Comparison of ENCODE assay signal across 2 cellular contexts in the genomic region with DNA sequence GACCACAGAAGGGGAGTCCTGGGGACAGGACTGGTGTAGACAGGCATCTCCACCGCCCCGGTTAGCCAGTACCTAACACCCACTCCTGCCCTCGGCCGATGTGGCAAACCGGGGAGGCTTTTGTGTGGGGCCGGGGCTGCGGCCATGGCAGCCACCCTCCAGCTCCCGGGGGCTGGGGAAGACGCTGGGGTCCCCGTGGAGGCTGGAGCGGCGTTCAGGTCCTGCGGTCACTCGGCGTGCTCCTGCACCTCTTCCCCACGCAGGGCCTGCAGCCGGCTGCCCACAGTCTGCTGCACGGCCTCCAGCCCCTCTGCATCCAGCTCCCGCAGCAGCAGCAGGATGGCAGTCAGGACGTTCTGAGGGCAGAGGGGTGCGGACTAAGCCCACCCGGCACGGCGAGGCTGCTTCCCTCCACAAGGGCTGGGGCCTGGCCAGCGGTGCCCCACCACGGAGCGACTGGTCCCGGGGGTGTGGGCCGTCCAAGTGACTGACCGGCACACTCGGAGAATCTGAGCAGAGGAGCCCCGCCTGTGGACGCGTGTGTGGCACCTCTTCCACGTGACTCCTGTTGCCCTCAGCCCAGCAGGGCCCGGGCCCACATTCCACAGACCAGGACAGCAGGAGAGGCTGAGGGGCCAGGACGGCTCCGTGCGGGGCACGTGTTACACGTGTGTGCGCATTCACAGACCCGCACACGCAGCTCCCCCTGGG.
TF ChIP-seq lines count a peak whose summit lies in the region.

No MANE protein-coding gene starts in this region.

TF ChIP-seq in SK-N-SH treated with all-trans-retinoic acid at 6 μM for 48 hours, 23 proteins besides CTCF, POLR2A, EP300 and RAD21:
- TF ChIP-seq ZNF8 (CRISPR knock-in tag; IDR thresholded peaks at IDR 0.05) (no peak), PPARA (CRISPR knock-in tag; IDR thresholded peaks at IDR 0.05; ENCODE audit: borderline replicate concordance) (no peak), ISL1 (CRISPR knock-in tag; IDR thresholded peaks at IDR 0.05) (no peak), TOX (CRISPR knock-in tag; IDR thresholded peaks at IDR 0.05; ENCODE audit: borderline replicate concordance) (no peak), ZNF70 (CRISPR knock-in tag; IDR thresholded peaks at IDR 0.05) (no peak), BACH2 (CRISPR knock-in tag; IDR thresholded peaks at IDR 0.05; ENCODE audit: borderline replicate concordance) (no peak), SNAI2 (CRISPR knock-in tag; IDR thresholded peaks at IDR 0.05) (no peak), ESRRG (CRISPR knock-in tag; IDR thresholded peaks at IDR 0.05) (no peak), ZFP30 (CRISPR knock-in tag; IDR thresholded peaks at IDR 0.05) (no peak), ZFP3 (CRISPR knock-in tag; IDR thresholded peaks at IDR 0.05) (no peak)
- TF ChIP-seq, protein P1, sequence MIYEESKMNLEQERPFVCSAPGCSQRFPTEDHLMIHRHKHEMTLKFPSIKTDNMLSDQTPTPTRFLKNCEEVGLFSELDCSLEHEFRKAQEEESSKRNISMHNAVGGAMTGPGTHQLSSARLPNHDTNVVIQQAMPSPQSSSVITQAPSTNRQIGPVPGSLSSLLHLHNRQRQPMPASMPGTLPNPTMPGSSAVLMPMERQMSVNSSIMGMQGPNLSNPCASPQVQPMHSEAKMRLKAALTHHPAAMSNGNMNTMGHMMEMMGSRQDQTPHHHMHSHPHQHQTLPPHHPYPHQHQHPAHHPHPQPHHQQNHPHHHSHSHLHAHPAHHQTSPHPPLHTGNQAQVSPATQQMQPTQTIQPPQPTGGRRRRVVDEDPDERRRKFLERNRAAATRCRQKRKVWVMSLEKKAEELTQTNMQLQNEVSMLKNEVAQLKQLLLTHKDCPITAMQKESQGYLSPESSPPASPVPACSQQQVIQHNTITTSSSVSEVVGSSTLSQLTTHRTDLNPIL (CRISPR knock-in tag; IDR thresholded peaks at IDR 0.05; ENCODE audit: low read depth), result no peak
- TF ChIP-seq, protein P2, sequence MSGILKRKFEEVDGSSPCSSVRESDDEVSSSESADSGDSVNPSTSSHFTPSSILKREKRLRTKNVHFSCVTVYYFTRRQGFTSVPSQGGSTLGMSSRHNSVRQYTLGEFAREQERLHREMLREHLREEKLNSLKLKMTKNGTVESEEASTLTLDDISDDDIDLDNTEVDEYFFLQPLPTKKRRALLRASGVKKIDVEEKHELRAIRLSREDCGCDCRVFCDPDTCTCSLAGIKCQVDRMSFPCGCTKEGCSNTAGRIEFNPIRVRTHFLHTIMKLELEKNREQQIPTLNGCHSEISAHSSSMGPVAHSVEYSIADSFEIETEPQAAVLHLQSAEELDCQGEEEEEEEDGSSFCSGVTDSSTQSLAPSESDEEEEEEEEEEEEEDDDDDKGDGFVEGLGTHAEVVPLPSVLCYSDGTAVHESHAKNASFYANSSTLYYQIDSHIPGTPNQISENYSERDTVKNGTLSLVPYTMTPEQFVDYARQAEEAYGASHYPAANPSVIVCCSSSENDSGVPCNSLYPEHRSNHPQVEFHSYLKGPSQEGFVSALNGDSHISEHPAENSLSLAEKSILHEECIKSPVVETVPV (CRISPR knock-in tag; IDR thresholded peaks at IDR 0.05), result no peak
- TF ChIP-seq, protein P3, sequence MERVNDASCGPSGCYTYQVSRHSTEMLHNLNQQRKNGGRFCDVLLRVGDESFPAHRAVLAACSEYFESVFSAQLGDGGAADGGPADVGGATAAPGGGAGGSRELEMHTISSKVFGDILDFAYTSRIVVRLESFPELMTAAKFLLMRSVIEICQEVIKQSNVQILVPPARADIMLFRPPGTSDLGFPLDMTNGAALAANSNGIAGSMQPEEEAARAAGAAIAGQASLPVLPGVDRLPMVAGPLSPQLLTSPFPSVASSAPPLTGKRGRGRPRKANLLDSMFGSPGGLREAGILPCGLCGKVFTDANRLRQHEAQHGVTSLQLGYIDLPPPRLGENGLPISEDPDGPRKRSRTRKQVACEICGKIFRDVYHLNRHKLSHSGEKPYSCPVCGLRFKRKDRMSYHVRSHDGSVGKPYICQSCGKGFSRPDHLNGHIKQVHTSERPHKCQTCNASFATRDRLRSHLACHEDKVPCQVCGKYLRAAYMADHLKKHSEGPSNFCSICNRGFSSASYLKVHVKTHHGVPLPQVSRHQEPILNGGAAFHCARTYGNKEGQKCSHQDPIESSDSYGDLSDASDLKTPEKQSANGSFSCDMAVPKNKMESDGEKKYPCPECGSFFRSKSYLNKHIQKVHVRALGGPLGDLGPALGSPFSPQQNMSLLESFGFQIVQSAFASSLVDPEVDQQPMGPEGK (CRISPR knock-in tag; IDR thresholded peaks at IDR 0.05; ENCODE audit: borderline replicate concordance), result no peak
- TF ChIP-seq, protein P4, sequence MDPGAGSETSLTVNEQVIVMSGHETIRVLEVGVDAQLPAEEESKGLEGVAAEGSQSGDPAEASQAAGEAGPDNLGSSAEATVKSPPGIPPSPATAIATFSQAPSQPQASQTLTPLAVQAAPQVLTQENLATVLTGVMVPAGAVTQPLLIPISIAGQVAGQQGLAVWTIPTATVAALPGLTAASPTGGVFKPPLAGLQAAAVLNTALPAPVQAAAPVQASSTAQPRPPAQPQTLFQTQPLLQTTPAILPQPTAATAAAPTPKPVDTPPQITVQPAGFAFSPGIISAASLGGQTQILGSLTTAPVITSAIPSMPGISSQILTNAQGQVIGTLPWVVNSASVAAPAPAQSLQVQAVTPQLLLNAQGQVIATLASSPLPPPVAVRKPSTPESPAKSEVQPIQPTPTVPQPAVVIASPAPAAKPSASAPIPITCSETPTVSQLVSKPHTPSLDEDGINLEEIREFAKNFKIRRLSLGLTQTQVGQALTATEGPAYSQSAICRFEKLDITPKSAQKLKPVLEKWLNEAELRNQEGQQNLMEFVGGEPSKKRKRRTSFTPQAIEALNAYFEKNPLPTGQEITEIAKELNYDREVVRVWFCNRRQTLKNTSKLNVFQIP (CRISPR knock-in tag; IDR thresholded peaks at IDR 0.05; ENCODE audit: borderline replicate concordance, low read depth), result no peak

TF ChIP-seq in SK-N-SH, 30 proteins besides CTCF, POLR2A, EP300 and RAD21:
- TF ChIP-seq SMC3 (IDR thresholded peaks at IDR 0.05; ENCODE audit: low read depth, low read length) (no peak), GABPA (IDR thresholded peaks at IDR 0.05; ENCODE audit: low read depth) (no peak), CHD2 (IDR thresholded peaks at IDR 0.05; ENCODE audit: low read length, partially characterized antibody) (no peak), JUND (IDR thresholded peaks at IDR 0.05) (no peak), RFX5 (IDR thresholded peaks at IDR 0.05; ENCODE audit: low read length) (no peak), SIN3A (IDR thresholded peaks at IDR 0.05; ENCODE audit: borderline replicate concordance, low read depth, low read length) (no peak), ELF1 (IDR thresholded peaks at IDR 0.05) (no peak), POLR2AphosphoS5 (IDR thresholded peaks at IDR 0.05; ENCODE audit: low read depth, low read length) (no peak), TCF12 (IDR thresholded peaks at IDR 0.05) (no peak), YY1 (IDR thresholded peaks at IDR 0.05; ENCODE audit: low read depth) (no peak)
- TF ChIP-seq, protein P5, sequence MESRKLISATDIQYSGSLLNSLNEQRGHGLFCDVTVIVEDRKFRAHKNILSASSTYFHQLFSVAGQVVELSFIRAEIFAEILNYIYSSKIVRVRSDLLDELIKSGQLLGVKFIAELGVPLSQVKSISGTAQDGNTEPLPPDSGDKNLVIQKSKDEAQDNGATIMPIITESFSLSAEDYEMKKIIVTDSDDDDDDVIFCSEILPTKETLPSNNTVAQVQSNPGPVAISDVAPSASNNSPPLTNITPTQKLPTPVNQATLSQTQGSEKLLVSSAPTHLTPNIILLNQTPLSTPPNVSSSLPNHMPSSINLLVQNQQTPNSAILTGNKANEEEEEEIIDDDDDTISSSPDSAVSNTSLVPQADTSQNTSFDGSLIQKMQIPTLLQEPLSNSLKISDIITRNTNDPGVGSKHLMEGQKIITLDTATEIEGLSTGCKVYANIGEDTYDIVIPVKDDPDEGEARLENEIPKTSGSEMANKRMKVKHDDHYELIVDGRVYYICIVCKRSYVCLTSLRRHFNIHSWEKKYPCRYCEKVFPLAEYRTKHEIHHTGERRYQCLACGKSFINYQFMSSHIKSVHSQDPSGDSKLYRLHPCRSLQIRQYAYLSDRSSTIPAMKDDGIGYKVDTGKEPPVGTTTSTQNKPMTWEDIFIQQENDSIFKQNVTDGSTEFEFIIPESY (IDR thresholded peaks at IDR 0.05; ENCODE audit: borderline replicate concordance, low read depth), result no peak
- TF ChIP-seq, protein P6, sequence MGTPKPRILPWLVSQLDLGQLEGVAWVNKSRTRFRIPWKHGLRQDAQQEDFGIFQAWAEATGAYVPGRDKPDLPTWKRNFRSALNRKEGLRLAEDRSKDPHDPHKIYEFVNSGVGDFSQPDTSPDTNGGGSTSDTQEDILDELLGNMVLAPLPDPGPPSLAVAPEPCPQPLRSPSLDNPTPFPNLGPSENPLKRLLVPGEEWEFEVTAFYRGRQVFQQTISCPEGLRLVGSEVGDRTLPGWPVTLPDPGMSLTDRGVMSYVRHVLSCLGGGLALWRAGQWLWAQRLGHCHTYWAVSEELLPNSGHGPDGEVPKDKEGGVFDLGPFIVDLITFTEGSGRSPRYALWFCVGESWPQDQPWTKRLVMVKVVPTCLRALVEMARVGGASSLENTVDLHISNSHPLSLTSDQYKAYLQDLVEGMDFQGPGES (IDR thresholded peaks at IDR 0.05; ENCODE audit: low read depth, low read length), result no peak
- TF ChIP-seq, protein P7, sequence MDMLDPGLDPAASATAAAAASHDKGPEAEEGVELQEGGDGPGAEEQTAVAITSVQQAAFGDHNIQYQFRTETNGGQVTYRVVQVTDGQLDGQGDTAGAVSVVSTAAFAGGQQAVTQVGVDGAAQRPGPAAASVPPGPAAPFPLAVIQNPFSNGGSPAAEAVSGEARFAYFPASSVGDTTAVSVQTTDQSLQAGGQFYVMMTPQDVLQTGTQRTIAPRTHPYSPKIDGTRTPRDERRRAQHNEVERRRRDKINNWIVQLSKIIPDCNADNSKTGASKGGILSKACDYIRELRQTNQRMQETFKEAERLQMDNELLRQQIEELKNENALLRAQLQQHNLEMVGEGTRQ (IDR thresholded peaks at IDR 0.05; ENCODE audit: borderline replicate concordance, low read depth, low read length), result no peak
- TF ChIP-seq, protein P8, sequence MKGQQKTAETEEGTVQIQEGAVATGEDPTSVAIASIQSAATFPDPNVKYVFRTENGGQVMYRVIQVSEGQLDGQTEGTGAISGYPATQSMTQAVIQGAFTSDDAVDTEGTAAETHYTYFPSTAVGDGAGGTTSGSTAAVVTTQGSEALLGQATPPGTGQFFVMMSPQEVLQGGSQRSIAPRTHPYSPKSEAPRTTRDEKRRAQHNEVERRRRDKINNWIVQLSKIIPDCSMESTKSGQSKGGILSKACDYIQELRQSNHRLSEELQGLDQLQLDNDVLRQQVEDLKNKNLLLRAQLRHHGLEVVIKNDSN (IDR thresholded peaks at IDR 0.05; ENCODE audit: borderline replicate concordance, low read depth), result no peak
